Comparison of ENCODE assay signal across 11 cellular contexts in genomic region chr13:112783135-112783945, GRCh38.
A peak's percentile ranks its signal among the peaks of the same experiment; 100 is the strongest.
DNase-seq lines count a peak whose midpoint lies in the region; ATAC-seq and TF ChIP-seq lines count a peak whose summit lies in the region.
"Had no signal": no experiment of that assay in that cellular context is flagged by ENCODE, and none has a peak within 500 bp of the region (broad histone marks: within the 10 kb centered on the region; RNA-seq: fewer than 3 reads in every experiment).

No MANE protein-coding gene starts in this region.

- TF ChIP-seq EP300 in SK-N-SH (IDR thresholded peaks at IDR 0.05; ENCODE audit: borderline replicate concordance in 1 of 2, low read depth in 1 of 2, low read length in 1 of 2) = no peak
- TF ChIP-seq EP300 in upper lobe of left lung (IDR thresholded peaks at IDR 0.05) = peak in 2 of 4 donors; percentile 55 to 71

- POLR2A ChIA-PET in SK-N-SH (lab: Yijun Ruan, JAX) = no interaction called here

- H3K27me3 ChIP-seq in SK-N-SH (ENCODE audit: insufficient read depth) (no peaks in the 10 kb centered on the region), fibroblast of lung (ENCODE audit: control insufficient read depth, insufficient read depth, low read length) (no peaks in the 10 kb centered on the region), upper lobe of left lung (no peaks in the 10 kb centered on the region)

- H4K20me1 ChIP-seq in SK-N-SH (ENCODE audit: insufficient read depth) (no peaks in the 10 kb centered on the region), fibroblast of lung (ENCODE audit: control insufficient read depth, extremely low read depth, insufficient read depth, low read length) (no peaks in the 10 kb centered on the region)

- H2AFZ ChIP-seq in SK-N-SH (ENCODE audit: low read depth) = no peak overlapping the region
- peak overlapping the region; percentile 14 for H2AFZ ChIP-seq in fibroblast of lung (ENCODE audit: low read length)

- DNase-seq in SK-N-SH = peak; percentile 17
- DNase-seq in fibroblast of lung (ENCODE audit: low read depth in 2 of 2) = peak; percentile 63 to 83
- DNase-seq in upper lobe of left lung = no peak
- DNase-seq in dedifferentiated amniotic fluid mesenchymal stem cell (ENCODE audit: extremely low spot score) = no peak
- DNase-seq in NK-92 (lab: John Stamatoyannopoulos, UW; ENCODE audit: unreplicated experiment) = no peak
- DNase-seq: 8988T; activated CD8-positive, alpha-beta memory T cell treated with anti-CD3 and anti-CD28 coated beads, Interleukin-2, amount 50 U/mL, for 4 hours; NCI-H82 had no signal

- H3K36me3 ChIP-seq in SK-N-SH (replicated peaks in 1 of 2; ENCODE audit: control insufficient read depth in 1 of 2, insufficient read depth in 2 of 2, low read length in 1 of 2) (no peaks in the 10 kb centered on the region), fibroblast of lung (ENCODE audit: control insufficient read depth, insufficient read depth, low read length) (no peaks in the 10 kb centered on the region), upper lobe of left lung (peaks cover 3 to 26% (median 18%) of the 10 kb centered on the region in 4 donors)

- peaks cover 3% of the 10 kb centered on the region for H3K9me3 Mint-ChIP-seq in nephron

- CTCF ChIA-PET in SK-N-SH (lab: Yijun Ruan, JAX) = interaction anchor here (1.0 kb wide), 1 partner anchor 21 kb away, joined by 3 read pairs; no protein-coding TSS in a partner anchor

- peaks cover 18% of the 10 kb centered on the region for H3K36me3 Mint-ChIP-seq in nephron (ENCODE audit: low read depth)

- H3K4me3 ChIP-seq in SK-N-SH (ENCODE audit: low read depth in 2 of 2, low read length in 1 of 2) = no peak overlapping the region
- H3K4me3 ChIP-seq in fibroblast of lung (replicated peaks in 1 of 4; ENCODE audit: control extremely low read depth in 1 of 4, insufficient read depth in 1 of 4, low read depth in 3 of 4, low read length in 4 of 4) = no peak overlapping the region
- H3K4me3 ChIP-seq in upper lobe of left lung = no peak overlapping the region

- TF ChIP-seq POLR2A in upper lobe of left lung (IDR thresholded peaks at IDR 0.05) = no peak

- TF ChIP-seq CTCF in SK-N-SH (IDR thresholded peaks at IDR 0.05) (no peak), fibroblast of lung (conservative IDR thresholded peaks at IDR 0.05 in 1 of 2, IDR thresholded peaks at IDR 0.05 in 1 of 2; ENCODE audit: low read depth in 1 of 2, low read length in 2 of 2) (no peak), nephron (IDR thresholded peaks at IDR 0.05; ENCODE audit: unreplicated experiment in 3 of 3) (no peak), upper lobe of left lung (IDR thresholded peaks at IDR 0.05) (no peak)

- no peaks in the 10 kb centered on the region for H3K79me2 ChIP-seq in SK-N-SH (ENCODE audit: insufficient read depth)
- H3K79me2 ChIP-seq in fibroblast of lung (ENCODE audit: control insufficient read depth, insufficient read depth, low read length) = no peaks in the 10 kb centered on the region

- H3K4me1 ChIP-seq in SK-N-SH (ENCODE audit: control insufficient read depth in 1 of 2, insufficient read depth in 2 of 2, low read depth in 1 of 2, low read length in 1 of 2) (peaks cover 0 to 22% of the 10 kb centered on the region in 2 experiments; a peak in 2 of 4 replicates), fibroblast of lung (ENCODE audit: control insufficient read depth, extremely low read depth, insufficient read depth, low read length) (peaks cover 2% of the 10 kb centered on the region), upper lobe of left lung (peaks cover 8 to 44% (median 34%) of the 10 kb centered on the region in 4 donors)

- 94% methylated on average over 24 of the region's 27 CpGs for WGBS in SK-N-SH (ENCODE audit: low lambda C conversion rate)
- WGBS in upper lobe of left lung, 2 donors = 45 to 62% methylated on average over 17 to 24 of the region's 27 CpGs

- H3K9me3 ChIP-seq in SK-N-SH (no peaks in the 10 kb centered on the region), fibroblast of lung (ENCODE audit: control insufficient read depth, insufficient read depth, low read depth, low read length) (no peaks in the 10 kb centered on the region), upper lobe of left lung (no peaks in the 10 kb centered on the region)

- no peak overlapping the region for H3K9ac ChIP-seq in SK-N-SH
- H3K9ac ChIP-seq in fibroblast of lung (ENCODE audit: insufficient read depth, low read length) = peak overlapping the region; percentile 1

- H3K27ac ChIP-seq in SK-N-SH (ENCODE audit: low read depth in 2 of 2, low read length in 1 of 2) (no peak overlapping the region), fibroblast of lung (ENCODE audit: insufficient read depth, low read length) (peak overlapping the region; percentile 79), upper lobe of left lung (peak overlapping the region; percentile 64 to 85 (median 76))

- no peak for ATAC-seq in SK-N-SH treated with all-trans-retinoic acid at 6 μM for 48 hours
- ATAC-seq in upper lobe of left lung (ENCODE audit: low FRiP score in 2 of 2) = peak; percentile 86 to 93
- ATAC-seq in HG02970 (IDR thresholded peaks at IDR 0.05; ENCODE audit: low FRiP score, unreplicated experiment) = no peak

- peak overlapping the region; percentile 9 to 70 (median 52) for H3K27ac Mint-ChIP-seq in nephron

- peaks cover 40% of the 10 kb centered on the region for H3K4me1 Mint-ChIP-seq in nephron

- no peak overlapping the region for H3K4me3 Mint-ChIP-seq in nephron

- H3F3A ChIP-seq in SK-N-SH (replicated peaks; ENCODE audit: insufficient read depth) = no peaks in the 10 kb centered on the region

- H3K4me2 ChIP-seq in SK-N-SH (no peak overlapping the region), fibroblast of lung (ENCODE audit: extremely low read depth, insufficient read depth, low read length) (peak overlapping the region; percentile 51)

- no peaks in the 10 kb centered on the region for H3K27me3 Mint-ChIP-seq in nephron (ENCODE audit: low read depth)

- no peaks in the 10 kb centered on the region for H3K9me2 ChIP-seq in SK-N-SH

- no peak for TF ChIP-seq RAD21 in SK-N-SH (IDR thresholded peaks at IDR 0.05; ENCODE audit: low read length)

TF ChIP-seq in SK-N-SH, 30 proteins besides CTCF, POLR2A, EP300 and RAD21 (continues in another document):
- TF ChIP-seq TEAD4 (IDR thresholded peaks at IDR 0.05; ENCODE audit: borderline replicate concordance, insufficient read depth) = no peak
- TF ChIP-seq EZH2phosphoT487 (IDR thresholded peaks at IDR 0.05; ENCODE audit: borderline replicate concordance, low read depth) = no peak
- TF ChIP-seq JUND (IDR thresholded peaks at IDR 0.05) = no peak
- no peak for TF ChIP-seq USF2 (IDR thresholded peaks at IDR 0.05; ENCODE audit: borderline replicate concordance, low read depth, low read length)
- no peak for TF ChIP-seq TCF12 (IDR thresholded peaks at IDR 0.05)
- TF ChIP-seq NFIC (IDR thresholded peaks at IDR 0.05; ENCODE audit: borderline replicate concordance) = no peak
- no peak for TF ChIP-seq RCOR1 (IDR thresholded peaks at IDR 0.05; ENCODE audit: low read length)
- TF ChIP-seq POLR2AphosphoS5 (IDR thresholded peaks at IDR 0.05; ENCODE audit: low read depth, low read length) = no peak
- TF ChIP-seq USF1 (IDR thresholded peaks at IDR 0.05; ENCODE audit: borderline replicate concordance, low read depth) = no peak
- TF ChIP-seq YY1 (IDR thresholded peaks at IDR 0.05; ENCODE audit: low read depth) = no peak

TF ChIP-seq in SK-N-SH treated with all-trans-retinoic acid at 6 μM for 48 hours, 23 proteins besides CTCF, POLR2A, EP300 and RAD21 (continues in another document):
- TF ChIP-seq ESRRG (CRISPR knock-in tag; IDR thresholded peaks at IDR 0.05) = no peak
- no peak for TF ChIP-seq PATZ1 (CRISPR knock-in tag; IDR thresholded peaks at IDR 0.05; ENCODE audit: borderline replicate concordance)
- TF ChIP-seq ZC3H10 (CRISPR knock-in tag; IDR thresholded peaks at IDR 0.05) = no peak
- TF ChIP-seq TSHZ2 (CRISPR knock-in tag; IDR thresholded peaks at IDR 0.05) = no peak
- TF ChIP-seq SNAI2 (CRISPR knock-in tag; IDR thresholded peaks at IDR 0.05) = no peak
- TF ChIP-seq ZFP30 (CRISPR knock-in tag; IDR thresholded peaks at IDR 0.05) = no peak
- no peak for TF ChIP-seq ARNTL (CRISPR knock-in tag; IDR thresholded peaks at IDR 0.05; ENCODE audit: borderline replicate concordance, low read depth)
- no peak for TF ChIP-seq PPARA (CRISPR knock-in tag; IDR thresholded peaks at IDR 0.05; ENCODE audit: borderline replicate concordance)

Comparison
In these comparisons a context has a peak if more than half of its experiments do, and no peak if none do; other contexts are left out.
1. DNase-seq: peak in SK-N-SH (single experiment) and fibroblast of lung (2 of 2); none in upper lobe of left lung (0 of 2), dedifferentiated amniotic fluid mesenchymal stem cell (single experiment) and NK-92 (single experiment).
2. H3K27ac ChIP-seq: peak in fibroblast of lung (single experiment) and upper lobe of left lung (4 of 4); none in SK-N-SH (0 of 2).
3. ATAC-seq: peak in upper lobe of left lung (2 of 2); none in SK-N-SH treated with all-trans-retinoic acid at 6 μM for 48 hours (single experiment) and HG02970 (single experiment).